In the genomic region with DNA sequence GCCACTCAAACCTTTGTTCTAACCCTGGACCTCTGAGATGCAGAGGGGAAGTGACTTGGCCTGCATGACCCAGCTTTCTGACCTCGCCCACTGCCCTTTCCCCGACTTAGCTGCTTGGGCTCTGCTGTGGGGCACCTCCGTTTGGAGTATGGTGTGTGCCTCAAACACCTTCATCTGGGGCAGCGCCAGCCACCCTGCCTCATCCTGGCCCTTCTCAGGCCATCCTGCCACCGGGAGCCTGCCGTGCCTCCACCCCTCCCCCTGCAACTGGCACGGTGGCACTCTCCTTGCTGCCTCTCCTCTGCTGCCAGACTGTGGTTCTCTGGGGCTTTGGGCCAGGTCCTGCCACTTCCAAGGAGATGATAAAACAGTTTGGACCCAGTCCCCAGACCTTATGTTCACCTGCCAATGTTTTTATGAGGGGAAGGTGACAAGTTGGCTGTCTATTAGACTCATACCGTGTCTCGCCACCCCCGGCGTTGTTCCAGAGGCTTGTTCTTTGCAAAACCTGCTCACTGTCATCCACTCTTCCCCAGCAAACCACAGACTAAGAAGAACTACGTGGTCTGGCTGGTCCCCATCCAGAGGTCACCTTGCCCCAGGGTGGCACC, we compare ENCODE assay signal across 8 cellular contexts. TPM values are rescaled to one million over a fixed set of nuclear protein-coding genes. Genes with fewer than 3 reads are reported as not detected.
DNase-seq lines count a peak whose midpoint lies in the region; ATAC-seq and TF ChIP-seq lines count a peak whose summit lies in the region.

No MANE protein-coding gene starts in this region.

- peaks cover 26% of the 10 kb centered on the region for H3K79me2 ChIP-seq in SK-N-SH (ENCODE audit: insufficient read depth)

- H3K27ac Mint-ChIP-seq in activated CD4-positive, alpha-beta memory T cell treated with anti-CD3 and anti-CD28 coated beads, Interleukin-2, amount 10 ng/mL, durations not matched to agents 7 days and 5 days: peak overlapping the region; percentile 100
- peak overlapping the region; percentile 93 for H3K27ac Mint-ChIP-seq in stimulated activated naive B cell treated with anti-CD40 and anti-IgM and Interleukin-4, amounts not matched to agents 10 μg/mL and 1 μg/mL and 100 μg/mL, for 72 hours

- ATAC-seq in SK-N-SH treated with all-trans-retinoic acid at 6 μM for 48 hours: no peak
- no peak for ATAC-seq in stimulated activated naive B cell treated with anti-CD40 and anti-IgM and Interleukin-4, amounts not matched to agents 10 μg/mL and 1 μg/mL and 100 μg/mL, for 72 hours (replicated peaks)
- ATAC-seq in HG03565 (IDR thresholded peaks at IDR 0.05; ENCODE audit: unreplicated experiment): no peak

- no peaks in the 10 kb centered on the region for H3K9me2 ChIP-seq in SK-N-SH

- WGBS in SK-N-SH (ENCODE audit: low lambda C conversion rate): 82% methylated on average over 12 of the region's 12 CpGs

- peaks cover 64% of the 10 kb centered on the region for H3K4me1 Mint-ChIP-seq in activated CD4-positive, alpha-beta memory T cell treated with anti-CD3 and anti-CD28 coated beads, Interleukin-2, amount 10 ng/mL, durations not matched to agents 7 days and 5 days
- H3K4me1 Mint-ChIP-seq in stimulated activated naive B cell treated with anti-CD40 and anti-IgM and Interleukin-4, amounts not matched to agents 10 μg/mL and 1 μg/mL and 100 μg/mL, for 72 hours: peaks cover 53 to 84% of the 10 kb centered on the region in 2 donors

- no peak overlapping the region for H2AFZ ChIP-seq in SK-N-SH (ENCODE audit: low read depth)

- no peaks in the 10 kb centered on the region for H3K9me3 Mint-ChIP-seq in activated CD4-positive, alpha-beta memory T cell treated with anti-CD3 and anti-CD28 coated beads, Interleukin-2, amount 10 ng/mL, durations not matched to agents 7 days and 5 days
- H3K9me3 Mint-ChIP-seq in stimulated activated naive B cell treated with anti-CD40 and anti-IgM and Interleukin-4, amounts not matched to agents 10 μg/mL and 1 μg/mL and 100 μg/mL, for 72 hours: no peaks in the 10 kb centered on the region

- no peaks in the 10 kb centered on the region for H3K27me3 Mint-ChIP-seq in activated CD4-positive, alpha-beta memory T cell treated with anti-CD3 and anti-CD28 coated beads, Interleukin-2, amount 10 ng/mL, durations not matched to agents 7 days and 5 days
- H3K27me3 Mint-ChIP-seq in stimulated activated naive B cell treated with anti-CD40 and anti-IgM and Interleukin-4, amounts not matched to agents 10 μg/mL and 1 μg/mL and 100 μg/mL, for 72 hours: no peaks in the 10 kb centered on the region

- H3K36me3 Mint-ChIP-seq in activated CD4-positive, alpha-beta memory T cell treated with anti-CD3 and anti-CD28 coated beads, Interleukin-2, amount 10 ng/mL, durations not matched to agents 7 days and 5 days (ENCODE audit: low read depth): peaks cover 10% of the 10 kb centered on the region
- peaks cover 9% of the 10 kb centered on the region in 2 donors for H3K36me3 Mint-ChIP-seq in stimulated activated naive B cell treated with anti-CD40 and anti-IgM and Interleukin-4, amounts not matched to agents 10 μg/mL and 1 μg/mL and 100 μg/mL, for 72 hours

- peak overlapping the region; percentile 41; the same call in 1 of the 2 replicates for H3K4me2 ChIP-seq in SK-N-SH

- POLR2A ChIA-PET in SK-N-SH (lab: Yijun Ruan, JAX): no interaction called here
- POLR2A ChIA-PET in activated CD4-positive, alpha-beta memory T cell treated with anti-CD3 and anti-CD28 coated beads, Interleukin-2, amount 10 ng/mL, durations not matched to agents 7 days and 5 days (lab: Charles Lee): interaction anchor here (0.7 to 4.9 kb wide), 6 partner anchors 10 to 256 kb away, joined by 3 to 105 read pairs (median 8); partner anchors contain the start of genes LSM3 and SLC6A6

- H3K9me3 ChIP-seq in SK-N-SH: no peaks in the 10 kb centered on the region
- H3K9me3 ChIP-seq in right atrium auricular region: no peaks in the 10 kb centered on the region

- no peak for TF ChIP-seq RAD21 in SK-N-SH (IDR thresholded peaks at IDR 0.05; ENCODE audit: low read length)

- peaks cover 13% of the 10 kb centered on the region for H3F3A ChIP-seq in SK-N-SH (replicated peaks; ENCODE audit: insufficient read depth)

- H4K20me1 ChIP-seq in SK-N-SH (ENCODE audit: insufficient read depth): peaks cover 10% of the 10 kb centered on the region

- TF ChIP-seq CTCF in SK-N-SH (IDR thresholded peaks at IDR 0.05): no peak
- no peak for TF ChIP-seq CTCF in right atrium auricular region (IDR thresholded peaks at IDR 0.05)

- CTCF ChIA-PET in SK-N-SH (lab: Yijun Ruan, JAX): interaction anchor here (1.7 kb wide), 1 partner anchor 231 kb away, joined by 6 read pairs; no protein-coding TSS in a partner anchor
- CTCF ChIA-PET in activated CD4-positive, alpha-beta memory T cell treated with anti-CD3 and anti-CD28 coated beads, Interleukin-2, amount 10 ng/mL, durations not matched to agents 7 days and 5 days (lab: Charles Lee): interaction anchor here (4.5 kb wide), 1 partner anchor 32 kb away, joined by 28 read pairs; the partner anchor contains the start of gene SLC6A6

- H3K27me3 ChIP-seq in SK-N-SH (ENCODE audit: insufficient read depth): no peaks in the 10 kb centered on the region
- no peaks in the 10 kb centered on the region for H3K27me3 ChIP-seq in right atrium auricular region

- H3K27ac ChIP-seq in SK-N-SH (ENCODE audit: low read depth in 2 of 2, low read length in 1 of 2) (no peak overlapping the region), right atrium auricular region (peak overlapping the region; percentile 71 to 75)

- H3K4me3 ChIP-seq in SK-N-SH (ENCODE audit: low read depth in 2 of 2, low read length in 1 of 2) (no peak overlapping the region), right atrium auricular region (no peak overlapping the region)

- DNase-seq in SK-N-SH (no peak), right atrium auricular region (ENCODE audit: low spot score) (no peak), DMS153 (lab: John Stamatoyannopoulos, UW) (no peak), SW480 (ENCODE audit: low spot score) (no peak)
- no peak for DNase-seq in activated CD4-positive, alpha-beta memory T cell treated with anti-CD3 and anti-CD28 coated beads, Interleukin-2, amount 10 ng/mL, durations not matched to agents 7 days and 5 days
- DNase-seq in stimulated activated naive B cell treated with anti-CD40 and anti-IgM and Interleukin-4, amounts not matched to agents 10 μg/mL and 1 μg/mL and 100 μg/mL, for 72 hours: no peak

- no peak overlapping the region for H3K9ac ChIP-seq in SK-N-SH

- peaks cover 44 to 60% of the 10 kb centered on the region in 2 experiments for H3K4me1 ChIP-seq in SK-N-SH (ENCODE audit: control insufficient read depth in 1 of 2, insufficient read depth in 2 of 2, low read depth in 1 of 2, low read length in 1 of 2)
- H3K4me1 ChIP-seq in right atrium auricular region: peaks cover 0 to 96% of the 10 kb centered on the region in 2 donors

- no peak for TF ChIP-seq EP300 in SK-N-SH (IDR thresholded peaks at IDR 0.05; ENCODE audit: borderline replicate concordance in 1 of 2, low read depth in 1 of 2, low read length in 1 of 2)

- H3K36me3 ChIP-seq in SK-N-SH (replicated peaks in 1 of 2; ENCODE audit: control insufficient read depth in 1 of 2, insufficient read depth in 2 of 2, low read length in 1 of 2) (peaks cover 0 to 8% of the 10 kb centered on the region in 2 experiments), right atrium auricular region (no peaks in the 10 kb centered on the region)

- H3K4me3 Mint-ChIP-seq in activated CD4-positive, alpha-beta memory T cell treated with anti-CD3 and anti-CD28 coated beads, Interleukin-2, amount 10 ng/mL, durations not matched to agents 7 days and 5 days: no peak overlapping the region
- peak overlapping the region; percentile 50 to 64 for H3K4me3 Mint-ChIP-seq in stimulated activated naive B cell treated with anti-CD40 and anti-IgM and Interleukin-4, amounts not matched to agents 10 μg/mL and 1 μg/mL and 100 μg/mL, for 72 hours

TF ChIP-seq in SK-N-SH, 30 proteins besides CTCF, POLR2A, EP300 and RAD21 (continues in another document):
- no peak for TF ChIP-seq TEAD4 (IDR thresholded peaks at IDR 0.05; ENCODE audit: borderline replicate concordance, insufficient read depth)
- no peak for TF ChIP-seq TAF1 (IDR thresholded peaks at IDR 0.05; ENCODE audit: borderline replicate concordance, low read depth, low read length)
- no peak for TF ChIP-seq GABPA (IDR thresholded peaks at IDR 0.05; ENCODE audit: low read depth)
- TF ChIP-seq MEF2A (IDR thresholded peaks at IDR 0.05; ENCODE audit: borderline replicate concordance, low read depth): no peak
- TF ChIP-seq MXI1 (IDR thresholded peaks at IDR 0.05; ENCODE audit: low read depth, low read length): no peak

TF ChIP-seq in SK-N-SH treated with all-trans-retinoic acid at 6 μM for 48 hours, 23 proteins besides CTCF, POLR2A, EP300 and RAD21 (continues in another document):
- TF ChIP-seq PPARA (CRISPR knock-in tag; IDR thresholded peaks at IDR 0.05; ENCODE audit: borderline replicate concordance) (no peak), TCF4 (CRISPR knock-in tag; IDR thresholded peaks at IDR 0.05; ENCODE audit: borderline replicate concordance) (no peak), TOX (CRISPR knock-in tag; IDR thresholded peaks at IDR 0.05; ENCODE audit: borderline replicate concordance) (no peak), TSHZ2 (CRISPR knock-in tag; IDR thresholded peaks at IDR 0.05) (no peak)

RNA-seq across cellular contexts. Expression of gene SLC6A6, which starts 32.2 kb away (rescaled TPM):
- 19.1 and 22.0 TPM in 2 replicates for polyA plus RNA-seq in SK-N-SH (2012; rRNA removed)
- 13.1 and 16.4 TPM in 2 replicates for polyA plus RNA-seq in SK-N-SH (2012; cell fraction: cytosol; rRNA removed)
- 30.9 and 43.9 TPM in 2 replicates for polyA plus RNA-seq in SK-N-SH (2012; cell fraction: nucleus; rRNA removed)
- 10 to 100 TPM; 59.0 to 61.5 TPM for total RNA-seq in activated CD4-positive, alpha-beta memory T cell treated with anti-CD3 and anti-CD28 coated beads, Interleukin-2, amount 10 ng/mL, durations not matched to agents 7 days and 5 days
- 10 to 100 TPM; 81.5 to 85.9 TPM for total RNA-seq in right atrium auricular region

Comparison
In these comparisons a context has a peak if more than half of its experiments do, and no peak if none do; other contexts are left out.
1. H3K27ac ChIP-seq: peak in right atrium auricular region (2 of 2); none in SK-N-SH (0 of 2).